In the genomic region with DNA sequence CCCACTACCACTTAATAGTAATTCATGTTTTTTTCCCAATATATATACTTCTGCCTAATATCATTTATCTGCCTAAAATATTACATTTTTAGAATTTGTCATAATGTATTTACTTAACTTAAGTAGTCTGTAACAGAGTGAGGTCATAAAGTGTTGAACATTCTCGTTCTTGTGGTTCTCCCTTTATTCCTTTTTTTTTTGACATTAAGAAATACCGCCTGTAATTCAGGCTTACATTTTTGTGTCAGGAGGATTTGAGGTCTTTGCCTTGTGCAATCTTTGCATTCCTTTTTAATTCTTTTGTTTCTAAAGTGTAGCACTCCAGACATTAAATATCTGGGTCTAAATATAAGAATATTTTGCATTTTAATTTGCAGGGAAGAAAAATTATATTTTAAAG, we compare ENCODE assay signal across 20 cellular contexts.
DNase-seq lines count a peak whose midpoint lies in the region; ATAC-seq and TF ChIP-seq lines count a peak whose summit lies in the region.
"Had no signal": no experiment of that assay in that cellular context is flagged by ENCODE, and none has a peak within 500 bp of the region (broad histone marks: within the 10 kb centered on the region; RNA-seq: fewer than 3 reads in every experiment).

No MANE protein-coding gene starts in this region.

- no peak overlapping the region for H3K4ac ChIP-seq in mesenchymal stem cell (ENCODE audit: low read depth in 1 of 2, low read length in 2 of 2)

- no peak overlapping the region for H3K23ac ChIP-seq in mesenchymal stem cell (ENCODE audit: low read length in 2 of 2)

- TF ChIP-seq CTCF in choroid plexus epithelial cell (conservative IDR thresholded peaks at IDR 0.05; ENCODE audit: low read depth, low read length) = no peak

- no peak overlapping the region for H3K14ac ChIP-seq in mesenchymal stem cell (ENCODE audit: low read length in 2 of 2)

- H3K4me1 ChIP-seq in mesenchymal stem cell (ENCODE audit: control insufficient read depth, insufficient read depth, low read depth, low read length) = peaks cover 7% of the 10 kb centered on the region
- H3K4me1 ChIP-seq: vagina had no signal

- H3K18ac ChIP-seq in mesenchymal stem cell (ENCODE audit: low read depth in 1 of 2, low read length in 2 of 2) = no peak overlapping the region

- H2AK5ac ChIP-seq in mesenchymal stem cell (ENCODE audit: low read length, severe bottlenecking) = no peak overlapping the region

- no peak overlapping the region for H2BK120ac ChIP-seq in mesenchymal stem cell (ENCODE audit: low read depth, low read length)

- no peaks in the 10 kb centered on the region for H3K9me3 ChIP-seq in mesenchymal stem cell (ENCODE audit: control insufficient read depth, low read length)
- H3K9me3 ChIP-seq: pancreas, stomach, vagina had no signal

- peaks cover 22% of the 10 kb centered on the region for H3K79me1 ChIP-seq in mesenchymal stem cell (replicated peaks; ENCODE audit: low read length, poor library complexity, severe bottlenecking)

- H2BK5ac ChIP-seq in mesenchymal stem cell (ENCODE audit: low read depth, low read length, poor library complexity, severe bottlenecking) = no peak overlapping the region

- peak; percentile 67 for DNase-seq in AG08395 (ENCODE audit: low spot score)
- DNase-seq in HCEC 1CT = peak; percentile 70
- DNase-seq in choroid plexus epithelial cell (ENCODE audit: low read depth) = peak; percentile 93
- peak; percentile 14 for DNase-seq in mesenchymal stem cell
- DNase-seq in HPDE6-E6E7 (ENCODE audit: extremely low spot score) = no peak
- DNase-seq in NK-92 treated with Interleukin-12 subunit alpha and Interleukin-12 subunit beta, amount 100 ng/mL, for 24 hours (lab: John Stamatoyannopoulos, UW) = no peak
- DNase-seq in stimulated activated CD4-positive, alpha-beta T cell treated with anti-CD3 and anti-CD28 coated beads, Interleukin-2, amount 100 ng/mL, for 48 hours = no peak
- DNase-seq: activated CD4-positive, alpha-beta T cell treated with anti-CD3 and anti-CD28 coated beads, Interleukin-2, amount 50 U/mL, for 48 hours; activated T-cell treated with anti-CD3 and anti-CD28 coated beads, Interleukin-2, amount 50 U/mL, for 48 hours; DMS 273 treated with DMSO at 0.1 percent for 48 hours; endodermal cell; head of caudate nucleus; Karpas-422; NCI-H1436 treated with DMSO at 0.1 percent for 48 hours; NCI-H226; stomach had no signal

- no peak overlapping the region for H2BK12ac ChIP-seq in mesenchymal stem cell (ENCODE audit: low read length in 2 of 2)

- 83% methylated on average over 1 of the region's 2 CpGs for WGBS in mesenchymal stem cell

- no peak overlapping the region for H3K27ac ChIP-seq in mesenchymal stem cell (ENCODE audit: low read length, poor library complexity, severe bottlenecking)
- H3K27ac ChIP-seq: HL-60, pancreas, vagina had no signal

- no peak for ATAC-seq in HG03095 (IDR thresholded peaks at IDR 0.05; ENCODE audit: unreplicated experiment)

- no peaks in the 10 kb centered on the region for H3K36me3 ChIP-seq in mesenchymal stem cell (ENCODE audit: control insufficient read depth in 1 of 2, insufficient read depth in 2 of 2, low read depth in 1 of 2, low read length in 2 of 2)
- H3K36me3 ChIP-seq: pancreas, stomach, vagina had no signal

- H2BK15ac ChIP-seq in mesenchymal stem cell (ENCODE audit: low read depth, poor library complexity, severe bottlenecking) = no peak overlapping the region

- H3K4me3 ChIP-seq in choroid plexus epithelial cell (ENCODE audit: low read depth, low read length) = no peak overlapping the region
- no peak overlapping the region for H3K4me3 ChIP-seq in mesenchymal stem cell (ENCODE audit: insufficient read depth in 1 of 2, low read depth in 1 of 2, low read length in 2 of 2)
- H3K4me3 ChIP-seq: pancreas, stomach, vagina had no signal

- H3K4me2 ChIP-seq in mesenchymal stem cell (ENCODE audit: low read length, poor library complexity, severe bottlenecking) = no peak overlapping the region

- no peak overlapping the region for H4K91ac ChIP-seq in mesenchymal stem cell (ENCODE audit: low read length)

- H4K8ac ChIP-seq in mesenchymal stem cell (ENCODE audit: low read length) = no peak overlapping the region

- H3K9ac ChIP-seq in mesenchymal stem cell (ENCODE audit: low read length) = peak overlapping the region; percentile 20

- no peaks in the 10 kb centered on the region for H3K27me3 ChIP-seq in mesenchymal stem cell (ENCODE audit: control insufficient read depth in 1 of 2, insufficient read depth in 1 of 2, low read length in 2 of 2)
- H3K27me3 ChIP-seq: pancreas, stomach, vagina had no signal

- no peak overlapping the region for H2AFZ ChIP-seq in mesenchymal stem cell (ENCODE audit: low read depth, low read length)

Comparison
In these comparisons a context has a peak if more than half of its experiments do, and no peak if none do; other contexts are left out.
1. DNase-seq: peak in AG08395 (single experiment), HCEC 1CT (single experiment), choroid plexus epithelial cell (single experiment) and mesenchymal stem cell (single experiment); none in HPDE6-E6E7 (single experiment), NK-92 treated with Interleukin-12 subunit alpha and Interleukin-12 subunit beta, amount 100 ng/mL, for 24 hours (single experiment) and stimulated activated CD4-positive, alpha-beta T cell treated with anti-CD3 and anti-CD28 coated beads, Interleukin-2, amount 100 ng/mL, for 48 hours (0 of 2).